In the genomic region with DNA sequence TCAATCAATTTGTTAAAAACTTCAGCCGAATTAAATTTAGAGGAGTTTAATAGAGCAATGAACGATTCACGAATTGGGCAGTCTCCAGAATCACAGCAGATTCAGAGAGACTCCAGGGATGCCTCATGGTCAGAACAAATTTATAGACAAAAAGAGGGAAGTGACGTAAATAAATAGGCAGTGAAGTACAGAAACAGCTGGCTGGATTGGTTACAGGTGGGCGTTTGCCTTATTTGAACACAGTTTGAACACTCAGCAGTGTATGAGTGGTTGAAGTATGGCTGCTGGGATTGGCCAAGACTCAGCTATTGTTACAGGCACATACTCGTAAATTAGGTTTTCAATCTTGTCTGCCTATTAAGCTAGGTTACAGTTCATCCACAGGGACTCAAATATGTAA, we compare ENCODE assay signal across 7 cellular contexts. TPM values are rescaled to one million over a fixed set of nuclear protein-coding genes. Genes with fewer than 3 reads are reported as not detected.
A peak's percentile ranks its signal among the peaks of the same experiment; 100 is the strongest.
DNase-seq lines count a peak whose midpoint lies in the region; ATAC-seq and TF ChIP-seq lines count a peak whose summit lies in the region.
"Not testable (repeated sequence)": the region's sequence is repeated elsewhere in the genome, so short reads cannot be mapped to it uniquely, and the experiment has no call there.

No MANE protein-coding gene starts in this region.

- not testable (repeated sequence) for TF ChIP-seq POLR2A in NB4 (IDR thresholded peaks at IDR 0.05; ENCODE audit: extremely low read depth, insufficient read length)

- H3K9me3 Mint-ChIP-seq in central memory CD8-positive, alpha-beta T cell; naive B cell: not testable (repeated sequence)

- peaks cover 19% of the 10 kb centered on the region for H3K4me1 ChIP-seq in HUES48 (ENCODE audit: control insufficient read depth, insufficient read depth, low read length)
- peaks cover 11% of the 10 kb centered on the region for H3K4me1 ChIP-seq in PC-3 (ENCODE audit: insufficient read depth, low read length)

- POLR2A ChIA-PET in PC-3 (lab: Charles Lee; ENCODE audit: unreplicated experiment): interaction anchor here (0.6 kb wide), 1 partner anchor 19 kb away, joined by 5 read pairs; no protein-coding TSS in a partner anchor

- CTCF ChIA-PET in PC-3 (lab: Charles Lee): interaction anchor here (1.3 kb wide), 2 partner anchors 247 kb away, joined by 4 to 5 read pairs; no protein-coding TSS in a partner anchor

- H3K27me3 Mint-ChIP-seq in central memory CD8-positive, alpha-beta T cell; naive B cell: not testable (repeated sequence)

- intact Hi-C loops in PC-3 (cut with micrococcal nuclease): not testable (repeated sequence)

- TSS peak; percentile 3 for BruUV-seq in PC-3 (replicated peaks; lab: Mats Ljungman, UMichigan)

- DNase-seq in DMS153 (lab: John Stamatoyannopoulos, UW) (peak; percentile 30), NB4 (ENCODE audit: low read depth) (peak; percentile 10), NCI-H510A treated with DMSO at 0.1 percent for 48 hours (lab: John Stamatoyannopoulos, UW) (peak; percentile 52), naive B cell (peak; percentile 41)
- DNase-seq in PC-3; central memory CD8-positive, alpha-beta T cell (ENCODE audit: low spot score in 2 of 2): not testable (repeated sequence)

- H3K4me3 ChIP-seq in HUES48 (ENCODE audit: low read depth, low read length); NB4 (ENCODE audit: low read depth, low read length); PC-3 (ENCODE audit: low read length): not testable (repeated sequence)

- H3K36me3 Mint-ChIP-seq in central memory CD8-positive, alpha-beta T cell (ENCODE audit: insufficient read depth): peaks cover 27% of the 10 kb centered on the region
- peaks cover 22 to 26% of the 10 kb centered on the region in 2 donors for H3K36me3 Mint-ChIP-seq in naive B cell

- peak overlapping the region; percentile 32 for H3K27ac Mint-ChIP-seq in central memory CD8-positive, alpha-beta T cell (ENCODE audit: low read depth)
- peak overlapping the region; percentile 64 to 91 (median 81) for H3K27ac Mint-ChIP-seq in naive B cell

- not testable (repeated sequence) for H3K79me2 ChIP-seq in PC-3 (ENCODE audit: low read length)

- H3K4me3 Mint-ChIP-seq in central memory CD8-positive, alpha-beta T cell; naive B cell: not testable (repeated sequence)

- H3K9me3 ChIP-seq in HUES48 (ENCODE audit: control insufficient read depth, insufficient read depth, low read length); PC-3 (ENCODE audit: low read length): not testable (repeated sequence)

- H3K4me2 ChIP-seq in PC-3 (ENCODE audit: low read length): not testable (repeated sequence)

- ATAC-seq in PC-3; central memory CD8-positive, alpha-beta T cell (replicated peaks; ENCODE audit: extremely low read depth, poor library complexity, severe bottlenecking): not testable (repeated sequence)
- peak in 1 of 2 donors; percentile 22 for ATAC-seq in naive B cell (ENCODE audit: low read depth in 2 of 2)

- H4K20me1 ChIP-seq in PC-3 (ENCODE audit: low read length): not testable (repeated sequence)

- not testable (repeated sequence) for H3K9me2 ChIP-seq in PC-3 (replicated peaks; ENCODE audit: low read length)

- H3K27me3 ChIP-seq in HUES48 (ENCODE audit: control insufficient read depth, insufficient read depth, low read length); PC-3 (ENCODE audit: low read length): not testable (repeated sequence)

- peaks cover 40% of the 10 kb centered on the region for H3K4me1 Mint-ChIP-seq in central memory CD8-positive, alpha-beta T cell
- H3K4me1 Mint-ChIP-seq in naive B cell: peaks cover 42 to 79% (median 54%) of the 10 kb centered on the region in 3 donors

- H3K36me3 ChIP-seq in HUES48 (ENCODE audit: control insufficient read depth, insufficient read depth, low read length); PC-3 (ENCODE audit: low read depth, low read length): not testable (repeated sequence)

- H3F3A ChIP-seq in PC-3 (ENCODE audit: low read length, unreplicated experiment): not testable (repeated sequence)

- TF ChIP-seq CTCF in NB4 (IDR thresholded peaks at IDR 0.05; ENCODE audit: low read depth, low read length); PC-3 (conservative IDR thresholded peaks at IDR 0.05; ENCODE audit: low read depth, low read length): not testable (repeated sequence)

- peak overlapping the region; percentile 60 for H3K27ac ChIP-seq in HUES48 (ENCODE audit: low read depth, low read length)
- not testable (repeated sequence) for H3K27ac ChIP-seq in PC-3 (ENCODE audit: low read length)

- not testable (repeated sequence) for H3K9ac ChIP-seq in HUES48 (ENCODE audit: low read depth, low read length); PC-3 (ENCODE audit: low read length)

- H2AFZ ChIP-seq in PC-3 (ENCODE audit: low read length): not testable (repeated sequence)

RNA-seq across cellular contexts. Expression of a gene that starts 43.8 kb away (rescaled TPM):
- 36.3 and 55.7 TPM in 2 replicates for total RNA-seq in PC-3 (2014; rRNA removed)
- 10 to 100 TPM; 12.6 to 50.8 (median 28.2) TPM for polyA plus RNA-seq in naive B cell (ENCODE audit: low read depth in 6 of 6)
